28 cellular contexts compared by ENCODE assay signal in genomic region chr9:13437898-13438297, GRCh38.
A peak's percentile ranks its signal among the peaks of the same experiment; 100 is the strongest.
DNase-seq lines count a peak whose midpoint lies in the region; ATAC-seq, FAIRE-seq and TF ChIP-seq lines count a peak whose summit lies in the region.
"Had no signal": no experiment of that assay in that cellular context is flagged by ENCODE, and none has a peak within 500 bp of the region (broad histone marks: within the 10 kb centered on the region; RNA-seq: fewer than 3 reads in every experiment).

No MANE protein-coding gene starts in this region.

- H3K36me3 ChIP-seq in right atrium auricular region, result no peaks in the 10 kb centered on the region
- H3K36me3 ChIP-seq in bronchial epithelial cell (ENCODE audit: control insufficient read depth, insufficient read depth, low read length), result no peaks in the 10 kb centered on the region
- H3K36me3 ChIP-seq in left ventricle myocardium inferior, result no peaks in the 10 kb centered on the region
- H3K36me3 ChIP-seq: HAP-1 had no signal

- H3K27me3 ChIP-seq in right atrium auricular region (no peaks in the 10 kb centered on the region), bronchial epithelial cell (ENCODE audit: control insufficient read depth, insufficient read depth, low read length) (no peaks in the 10 kb centered on the region), left ventricle myocardium inferior (ENCODE audit: low read depth) (no peaks in the 10 kb centered on the region)

- intact Hi-C loops in Right ventricle myocardium inferior (cut with DNase I), result no loop called here
- intact Hi-C loops in left ventricle myocardium inferior (cut with micrococcal nuclease), result loop anchor here (10.0 kb wide), 1 partner anchor 587 kb away; no protein-coding TSS in a partner anchor

- H3K9me3 ChIP-seq in right atrium auricular region, result no peaks in the 10 kb centered on the region
- H3K9me3 ChIP-seq in left ventricle myocardium inferior (replicated peaks), result no peaks in the 10 kb centered on the region
- H3K9me3 ChIP-seq: A549, HAP-1 had no signal

- H3K4me1 ChIP-seq in right atrium auricular region, result peaks cover 0 to 8% of the 10 kb centered on the region in 2 donors
- peaks cover 32% of the 10 kb centered on the region for H3K4me1 ChIP-seq in left ventricle myocardium inferior
- H3K4me1 ChIP-seq: A549 had no signal

- DNase-seq in Right ventricle myocardium inferior (ENCODE audit: missing footprints) (no peak), right atrium auricular region (ENCODE audit: low spot score) (no peak), bronchial epithelial cell (ENCODE audit: low read depth) (no peak), left ventricle myocardium inferior (no peak), ecto neural progenitor cell (ENCODE audit: low spot score) (no peak)
- no peak for DNase-seq in activated CD4-positive, alpha-beta T cell treated with anti-CD3 and anti-CD28 coated beads, Interleukin-2, amount 50 U/mL, for 4 hours
- DNase-seq: C1 segment of cervical spinal cord; CD4-positive, alpha-beta memory T cell; COR-L47; DMS79; EL; GDM1; GOT3; HFFc6; KBM-7; MV-4-11; NCI-H1105; NCI-H1436 treated with DMSO at 0.1 percent for 48 hours; NCI-H187 treated with DMSO at 0.1 percent for 48 hours; NCI-H2227 treated with DMSO at 0.1 percent for 48 hours; NCI-H510A; NCI-H774; PC-9; SHP77 had no signal

- H3K27ac ChIP-seq in right atrium auricular region (no peak overlapping the region), left ventricle myocardium inferior (replicated peaks) (peak overlapping the region; percentile 36)
- H3K27ac ChIP-seq: A549, PC-9 had no signal

- TF ChIP-seq CTCF in right atrium auricular region (IDR thresholded peaks at IDR 0.05), result no peak
- no peak for TF ChIP-seq CTCF in bronchial epithelial cell (IDR thresholded peaks at IDR 0.05; ENCODE audit: insufficient read depth, low read length, severe bottlenecking)
- no peak for TF ChIP-seq CTCF in left ventricle myocardium inferior (IDR thresholded peaks at IDR 0.05; ENCODE audit: borderline replicate concordance)

- FAIRE-seq in bronchial epithelial cell (lab: Jason Lieb, UNC), result peak; percentile 13
- FAIRE-seq: A549, GM12878 had no signal

- ATAC-seq in Right ventricle myocardium inferior (peak; percentile 39), GM19467 (IDR thresholded peaks at IDR 0.05; ENCODE audit: unreplicated experiment) (no peak)
- ATAC-seq: A549, GM12878 had no signal

- H3K4me3 ChIP-seq in right atrium auricular region, result no peak overlapping the region
- no peak overlapping the region for H3K4me3 ChIP-seq in bronchial epithelial cell (ENCODE audit: low read depth, low read length)
- no peak overlapping the region for H3K4me3 ChIP-seq in left ventricle myocardium inferior
- H3K4me3 ChIP-seq: A549, GM12878, HAP-1, PC-9 had no signal
